In genomic region chr10:47031251-47031952, GRCh38 we compare ENCODE assay signal across 11 cellular contexts.
DNase-seq lines count a peak whose midpoint lies in the region; ATAC-seq, FAIRE-seq and TF ChIP-seq lines count a peak whose summit lies in the region.
"Had no signal": no experiment of that assay in that cellular context is flagged by ENCODE, and none has a peak within 500 bp of the region (broad histone marks: within the 10 kb centered on the region; RNA-seq: fewer than 3 reads in every experiment).

No MANE protein-coding gene starts in this region.

- H3K23me2 ChIP-seq in H1 (ENCODE audit: low read depth, low read length) = no peaks in the 10 kb centered on the region

- TF ChIP-seq CTCF in H1 (IDR thresholded peaks at IDR 0.05; ENCODE audit: control extremely low read depth in 1 of 3, insufficient read depth in 1 of 3, low read depth in 1 of 3, low read length in 3 of 3) = peak in 2 of 3 experiments; percentile 25 to 44; a peak in 3 of 4 replicates
- TF ChIP-seq CTCF in neural progenitor cell (IDR thresholded peaks at IDR 0.05) = peak; percentile 41
- TF ChIP-seq CTCF in thyroid gland (IDR thresholded peaks at IDR 0.05) = no peak

- H3K27me3 ChIP-seq in H1 (replicated peaks in 1 of 4; ENCODE audit: control insufficient read depth in 3 of 4, extremely low read depth in 1 of 4, insufficient read depth in 3 of 4, low read length in 3 of 4) (no peaks in the 10 kb centered on the region), neural progenitor cell (no peaks in the 10 kb centered on the region), thyroid gland (no peaks in the 10 kb centered on the region)

- H3K4me2 ChIP-seq in H1 (ENCODE audit: insufficient read depth in 1 of 2, low read depth in 2 of 2, low read length in 2 of 2) = no peak overlapping the region
- H3K4me2 ChIP-seq in neural progenitor cell = no peak overlapping the region

- H3K9me3 ChIP-seq in H1 (ENCODE audit: insufficient read depth in 2 of 2, low read depth in 1 of 2, low read length in 1 of 2) (no peaks in the 10 kb centered on the region), neural progenitor cell (ENCODE audit: low read depth) (no peaks in the 10 kb centered on the region), thyroid gland (no peaks in the 10 kb centered on the region)
- H3K9me3 ChIP-seq: HAP-1 had no signal

- no peaks in the 10 kb centered on the region for H3K4me1 ChIP-seq in H1 (replicated peaks in 1 of 4; ENCODE audit: control insufficient read depth in 3 of 4, insufficient read depth in 4 of 4, low read length in 3 of 4)
- no peaks in the 10 kb centered on the region for H3K4me1 ChIP-seq in neural progenitor cell
- H3K4me1 ChIP-seq in thyroid gland = peaks cover 0 to 5% of the 10 kb centered on the region in 2 donors
- H3K4me1 ChIP-seq: HAP-1 had no signal

- no peak overlapping the region for H3K18ac ChIP-seq in H1 (ENCODE audit: extremely low read depth, low read length)

- no peak overlapping the region for H4K5ac ChIP-seq in H1 (ENCODE audit: insufficient read length, low read depth, low read length)

- H3K4me1 Mint-ChIP-seq in neural progenitor cell = peaks cover 17% of the 10 kb centered on the region

- H3K27ac ChIP-seq in H1 (ENCODE audit: low read depth, low read length) = no peak overlapping the region
- H3K27ac ChIP-seq in neural progenitor cell = no peak overlapping the region
- H3K27ac ChIP-seq in thyroid gland = no peak overlapping the region

- POLR2A ChIA-PET in H1 (lab: Charles Lee; ENCODE audit: partially characterized antibody) = no interaction called here

- H3K9me3 Mint-ChIP-seq in neural progenitor cell = no peaks in the 10 kb centered on the region

- H3K36me3 ChIP-seq in H1 (ENCODE audit: control insufficient read depth in 2 of 4, insufficient read depth in 4 of 4, low read length in 3 of 4) (no peaks in the 10 kb centered on the region), neural progenitor cell (no peaks in the 10 kb centered on the region), thyroid gland (no peaks in the 10 kb centered on the region)
- H3K36me3 ChIP-seq: HAP-1 had no signal

- H3K27ac Mint-ChIP-seq in neural progenitor cell = peak overlapping the region; percentile 13

- H3K23ac ChIP-seq in H1 (ENCODE audit: insufficient read length) = no peak overlapping the region

- CTCF ChIA-PET in H1 (lab: Charles Lee; ENCODE audit: partially characterized antibody) = interaction anchor here (0.6 to 13.8 kb wide), 18 partner anchors 8 to 661 kb away, joined by 3 to 180 read pairs (median 5); no protein-coding TSS in a partner anchor

- 73% methylated on average over 8 of the region's 8 CpGs; no CpG with 5 or more reads in 1 of the 2 experiments for WGBS in H1 (ENCODE audit: extremely low coverage in 1 of 2, insufficient coverage in 1 of 2, insufficient read length in 1 of 2, insufficient replicate concordance in 2 of 2, low coverage in 1 of 2, low lambda C conversion rate in 2 of 2, missing lambda C conversion rate in 1 of 2), 2 experiments
- WGBS in thyroid gland, 2 donors = 69 to 73% methylated on average over 8 of the region's 8 CpGs

- no peak overlapping the region for H4K8ac ChIP-seq in H1 (ENCODE audit: extremely low read depth, insufficient read depth, low read length)

- H3K79me2 ChIP-seq in H1 (ENCODE audit: control insufficient read depth in 1 of 2, insufficient read depth in 2 of 2, low read length in 2 of 2) (no peaks in the 10 kb centered on the region), neural progenitor cell (ENCODE audit: low read depth) (no peaks in the 10 kb centered on the region)

- H4K91ac ChIP-seq in H1 (replicated peaks; ENCODE audit: insufficient read length, low read length) = no peak overlapping the region

- H2BK12ac ChIP-seq in H1 (ENCODE audit: low read depth, low read length) = no peak overlapping the region

- DNase-seq in EH (ENCODE audit: low read depth) = peak; percentile 25
- peak; percentile 47 for DNase-seq in HT1080 (ENCODE audit: low read depth)
- DNase-seq in H1 (ENCODE audit: low read depth in 1 of 2, low spot score in 2 of 2) = peak in 1 of 2 experiments; percentile 45
- DNase-seq in neural progenitor cell (ENCODE audit: low spot score) = peak; percentile 29
- no peak for DNase-seq in thyroid gland
- no peak for DNase-seq in activated CD4-positive, alpha-beta T cell treated with anti-CD3 and anti-CD28 coated beads, Interleukin-2, amount 50 U/mL, for 1 hour
- no peak for DNase-seq in NK-92 (lab: John Stamatoyannopoulos, UW; ENCODE audit: unreplicated experiment)
- DNase-seq: activated naive CD4-positive, alpha-beta T cell treated with Interleukin-2 at 50 U/mL for 16 hours; MV-4-11 had no signal

- H3F3A ChIP-seq in neural progenitor cell (ENCODE audit: low read depth) = no peaks in the 10 kb centered on the region

- H3K9ac ChIP-seq in H1 (replicated peaks in 1 of 4; ENCODE audit: extremely low read depth in 1 of 4, low read depth in 3 of 4, low read length in 3 of 4) = no peak overlapping the region
- no peak overlapping the region for H3K9ac ChIP-seq in neural progenitor cell

- no peak overlapping the region for H3K4ac ChIP-seq in H1 (replicated peaks; ENCODE audit: insufficient read length, low read depth, low read length)

- no peak overlapping the region for H2BK5ac ChIP-seq in H1 (ENCODE audit: low read depth, low read length)

- H3K56ac ChIP-seq in H1 (replicated peaks; ENCODE audit: insufficient read length, low read depth, low read length) = no peak overlapping the region

- H3K4me3 Mint-ChIP-seq in neural progenitor cell = no peak overlapping the region

- TF ChIP-seq RAD21 in H1 (IDR thresholded peaks at IDR 0.05 in 1 of 2, conservative IDR thresholded peaks at IDR 0.05 in 1 of 2; ENCODE audit: low read depth in 2 of 2, low read length in 2 of 2) = peak in 1 of 2 experiments; percentile 29; a peak in 2 of 4 replicates

- H2BK120ac ChIP-seq in H1 (replicated peaks; ENCODE audit: low read depth, low read length) = no peak overlapping the region

- H3K79me1 ChIP-seq in H1 (ENCODE audit: low read depth, low read length) = no peaks in the 10 kb centered on the region

- H2AK5ac ChIP-seq in H1 (ENCODE audit: low read depth, low read length) = no peak overlapping the region

- intact Hi-C loops in thyroid gland (cut with DNase I) = no loop called here

- no peak overlapping the region for H3K14ac ChIP-seq in H1 (ENCODE audit: insufficient read length)

- no peaks in the 10 kb centered on the region for H3K36me3 Mint-ChIP-seq in neural progenitor cell

- no peak for ATAC-seq in HG03565 (IDR thresholded peaks at IDR 0.05; ENCODE audit: unreplicated experiment)

- TF ChIP-seq POLR2A in H1 (IDR thresholded peaks at IDR 0.05; ENCODE audit: control extremely low read depth in 1 of 2, low read depth in 2 of 2, low read length in 2 of 2) (no peak), thyroid gland (IDR thresholded peaks at IDR 0.05) (no peak)

- H3K27me3 Mint-ChIP-seq in neural progenitor cell (ENCODE audit: insufficient read depth, low read depth) = peaks cover 7% of the 10 kb centered on the region

- no peak overlapping the region for H2BK15ac ChIP-seq in H1 (ENCODE audit: low read length)

- H2AFZ ChIP-seq in H1 (ENCODE audit: low read length) (peak overlapping the region; percentile 70; the same call in 1 of the 2 replicates), neural progenitor cell (replicated peaks) (peak overlapping the region; percentile 63)

- no peak for TF ChIP-seq EP300 in H1 (IDR thresholded peaks at IDR 0.05; ENCODE audit: borderline replicate concordance in 1 of 2, low read depth in 2 of 2, low read length in 2 of 2)

- H2BK20ac ChIP-seq in H1 (ENCODE audit: low read length) = no peak overlapping the region

- H4K20me1 ChIP-seq in H1 (replicated peaks in 1 of 2; ENCODE audit: control insufficient read depth in 1 of 2, insufficient read depth in 2 of 2, low read length in 2 of 2) (no peaks in the 10 kb centered on the region), neural progenitor cell (ENCODE audit: low read depth) (no peaks in the 10 kb centered on the region)

- H3K4me3 ChIP-seq in H1 (ENCODE audit: extremely low read depth in 1 of 4, insufficient read depth in 2 of 4, low read depth in 3 of 4, low read length in 4 of 4) (no peak overlapping the region), neural progenitor cell (no peak overlapping the region), thyroid gland (replicated peaks in 1 of 3) (no peak overlapping the region)
- H3K4me3 ChIP-seq: HAP-1 had no signal

- no peak for FAIRE-seq in H1 (lab: Jason Lieb, UNC)

TF ChIP-seq in H1, 55 proteins besides CTCF, POLR2A, EP300 and RAD21:
- no peak for TF ChIP-seq BACH1 (IDR thresholded peaks at IDR 0.05; ENCODE audit: low read length)
- TF ChIP-seq USF2 (IDR thresholded peaks at IDR 0.05; ENCODE audit: low read length) = peak; percentile 19; the same call in 1 of the 2 replicates

Comparison
In these comparisons a context has a peak if more than half of its experiments do, and no peak if none do; other contexts are left out.
1. DNase-seq: peak in EH (single experiment), HT1080 (single experiment) and neural progenitor cell (single experiment); none in thyroid gland (0 of 2), activated CD4-positive, alpha-beta T cell treated with anti-CD3 and anti-CD28 coated beads, Interleukin-2, amount 50 U/mL, for 1 hour (single experiment) and NK-92 (single experiment).
2. CTCF ChIP-seq: peak in H1 (2 of 3) and neural progenitor cell (single experiment); none in thyroid gland (0 of 6).